Comparison of ENCODE assay signal across 1 cellular context in the genomic region with DNA sequence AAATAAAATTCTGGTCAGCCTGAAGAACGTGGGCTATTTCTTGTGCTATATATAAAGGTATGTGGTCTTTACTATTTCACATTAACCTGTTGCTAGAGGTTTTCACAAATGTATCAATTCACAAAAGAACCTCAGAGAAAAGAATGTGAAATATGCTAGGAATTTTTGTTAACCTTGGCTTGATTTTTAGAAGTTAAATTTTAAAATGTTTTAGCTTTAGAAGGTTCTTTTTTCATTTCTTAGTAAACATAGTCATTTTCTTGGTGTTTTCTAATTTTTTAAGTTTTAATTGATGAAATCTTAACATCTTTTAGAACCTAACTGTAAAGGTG.
TF ChIP-seq lines count a peak whose summit lies in the region.

No MANE protein-coding gene starts in this region.

TF ChIP-seq in GM23338, 12 proteins besides CTCF, POLR2A, EP300 and RAD21 (continued from another document):
- TF ChIP-seq ZNF462 (CRISPR knock-in tag; IDR thresholded peaks at IDR 0.05): no peak
- TF ChIP-seq CREB1 (CRISPR knock-in tag; IDR thresholded peaks at IDR 0.05; ENCODE audit: low read depth): no peak
- no peak for TF ChIP-seq ETS1 (IDR thresholded peaks at IDR 0.05)
- TF ChIP-seq EZH2 (IDR thresholded peaks at IDR 0.05; ENCODE audit: low read depth, unreplicated experiment): no peak
- TF ChIP-seq ZNF331 (CRISPR knock-in tag; IDR thresholded peaks at IDR 0.05; ENCODE audit: low read depth): no peak
- no peak for TF ChIP-seq ZNF114 (CRISPR knock-in tag; IDR thresholded peaks at IDR 0.05)
- TF ChIP-seq POLR2AphosphoS5 (IDR thresholded peaks at IDR 0.05; ENCODE audit: low read depth): no peak
- TF ChIP-seq NANOG (IDR thresholded peaks at IDR 0.05; ENCODE audit: borderline replicate concordance): no peak
